Comparison of ENCODE assay signal across 25 cellular contexts in the genomic region with DNA sequence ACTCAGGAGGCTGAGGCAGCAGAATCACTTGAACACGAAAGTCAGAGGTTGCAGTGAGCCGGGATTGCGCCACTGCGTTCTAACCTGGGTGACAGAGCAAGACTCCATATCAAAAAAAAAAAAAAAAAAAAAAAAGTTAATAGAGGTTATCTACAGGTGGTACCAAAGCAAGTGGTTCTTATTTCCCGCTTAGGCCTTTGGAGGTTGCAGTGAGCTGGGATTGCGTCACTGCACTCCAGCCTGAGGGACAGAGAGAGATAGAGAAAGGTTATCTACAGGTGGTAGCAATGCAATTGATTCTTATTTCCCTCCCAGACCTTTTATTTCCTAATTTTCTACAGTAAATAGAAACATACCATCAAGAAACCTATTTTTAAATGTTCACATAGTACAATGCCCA.
"Had no signal": no experiment of that assay in that cellular context is flagged by ENCODE, and none has a peak within 500 bp of the region (broad histone marks: within the 10 kb centered on the region; RNA-seq: fewer than 3 reads in every experiment).

No MANE protein-coding gene starts in this region.

- H3K4me1 ChIP-seq: lower lobe of right lung, stomach had no signal

- H3K27me3 Mint-ChIP-seq: naive thymus-derived CD8-positive, alpha-beta T cell; type B pancreatic cell had no signal

- H3K27ac ChIP-seq: dorsolateral prefrontal cortex, epithelial cell of prostate, lower lobe of right lung, psoas muscle, stomach, thyroid gland had no signal

- H3K9me3 Mint-ChIP-seq: naive thymus-derived CD8-positive, alpha-beta T cell; nephron progenitor cell; stimulated activated effector memory CD8-positive, alpha-beta T cell treated with anti-CD3 and anti-CD28 coated beads, Interleukin-12 subunit alpha, Interleukin-12 subunit beta, amount 100 ng/mL, for 72 hours; type B pancreatic cell had no signal

- H3K4me3 ChIP-seq: dorsolateral prefrontal cortex, gastrocnemius medialis, lower lobe of right lung, psoas muscle, smooth muscle cell, stomach, thyroid gland had no signal

- ATAC-seq: esophagus mucosa; gastrocnemius medialis; left colon; left ventricle myocardium superior; lower lobe of right lung; naive thymus-derived CD8-positive, alpha-beta T cell; psoas muscle; sciatic nerve; stimulated activated effector memory CD8-positive, alpha-beta T cell treated with anti-CD3 and anti-CD28 coated beads, Interleukin-12 subunit alpha, Interleukin-12 subunit beta, amount 100 ng/mL, for 72 hours had no signal

- H3K27ac Mint-ChIP-seq: nephron progenitor cell, type B pancreatic cell had no signal

- H3K36me3 Mint-ChIP-seq: naive thymus-derived CD8-positive, alpha-beta T cell had no signal

- H3K9me3 ChIP-seq: gastrocnemius medialis, lower lobe of right lung, psoas muscle, stomach, thyroid gland had no signal

- H3K4me3 Mint-ChIP-seq: naive thymus-derived CD8-positive, alpha-beta T cell; nephron progenitor cell; stimulated activated effector memory CD8-positive, alpha-beta T cell treated with anti-CD3 and anti-CD28 coated beads, Interleukin-12 subunit alpha, Interleukin-12 subunit beta, amount 100 ng/mL, for 72 hours; type B pancreatic cell had no signal

- H3K27me3 ChIP-seq: dorsolateral prefrontal cortex, gastrocnemius medialis, stomach, thyroid gland had no signal

- DNase-seq: dorsolateral prefrontal cortex; effector CD4-positive, alpha-beta T cell; foreskin fibroblast; gastrocnemius medialis; head of caudate nucleus; islet precursor cell; kidney glomerular epithelial cell; left colon; left ventricle myocardium superior; naive thymus-derived CD8-positive, alpha-beta T cell; nephron progenitor cell; nucleus accumbens; psoas muscle; stimulated activated CD4-positive, alpha-beta T cell treated with anti-CD3 and anti-CD28 coated beads, Interleukin-2, amount 100 ng/mL, for 24 hours; stimulated activated CD4-positive, alpha-beta T cell treated with anti-CD3 and anti-CD28 coated beads, Interleukin-4, amount 100 ng/mL, for 24 hours; stimulated activated naive CD4-positive, alpha-beta T cell treated with Interleukin-2 at 50 U/mL for 16 hours; stomach; thyroid gland had no signal
